Comparison of ENCODE assay signal across 1 cellular context in the genomic region with DNA sequence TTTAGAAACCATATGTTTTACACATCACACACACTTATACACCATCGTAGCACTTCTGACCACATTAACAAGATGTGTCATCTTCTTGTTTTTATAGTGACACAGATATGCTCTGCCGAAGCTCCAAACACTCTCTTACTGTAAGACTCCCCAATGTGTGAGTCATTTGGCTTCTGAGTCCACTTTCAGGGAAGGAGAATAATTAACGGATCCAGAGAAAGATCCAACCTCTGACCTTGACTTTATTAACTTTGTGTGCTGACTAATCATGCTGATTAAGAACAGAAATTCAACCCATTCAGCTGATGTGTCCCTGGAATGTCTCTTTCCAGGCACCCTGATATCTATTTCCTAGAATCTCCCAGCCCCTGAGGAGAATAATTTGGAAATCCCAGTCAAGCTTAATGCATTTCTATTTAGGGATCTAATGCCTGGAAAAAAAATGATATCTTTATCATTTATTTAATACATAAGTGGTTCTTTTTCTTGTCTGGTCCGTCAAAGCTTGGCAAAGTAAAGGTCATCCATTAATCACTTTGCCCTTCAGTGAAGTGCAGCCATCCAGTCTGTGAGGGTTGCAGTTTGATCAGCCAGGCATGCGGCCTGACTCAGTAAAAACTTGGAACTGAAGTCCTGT.
TF ChIP-seq lines count a peak whose summit lies in the region.

No MANE protein-coding gene starts in this region.

TF ChIP-seq in WTC11, 78 proteins besides CTCF, POLR2A, EP300 and RAD21 (continued from another document):
- TF ChIP-seq, protein P1, sequence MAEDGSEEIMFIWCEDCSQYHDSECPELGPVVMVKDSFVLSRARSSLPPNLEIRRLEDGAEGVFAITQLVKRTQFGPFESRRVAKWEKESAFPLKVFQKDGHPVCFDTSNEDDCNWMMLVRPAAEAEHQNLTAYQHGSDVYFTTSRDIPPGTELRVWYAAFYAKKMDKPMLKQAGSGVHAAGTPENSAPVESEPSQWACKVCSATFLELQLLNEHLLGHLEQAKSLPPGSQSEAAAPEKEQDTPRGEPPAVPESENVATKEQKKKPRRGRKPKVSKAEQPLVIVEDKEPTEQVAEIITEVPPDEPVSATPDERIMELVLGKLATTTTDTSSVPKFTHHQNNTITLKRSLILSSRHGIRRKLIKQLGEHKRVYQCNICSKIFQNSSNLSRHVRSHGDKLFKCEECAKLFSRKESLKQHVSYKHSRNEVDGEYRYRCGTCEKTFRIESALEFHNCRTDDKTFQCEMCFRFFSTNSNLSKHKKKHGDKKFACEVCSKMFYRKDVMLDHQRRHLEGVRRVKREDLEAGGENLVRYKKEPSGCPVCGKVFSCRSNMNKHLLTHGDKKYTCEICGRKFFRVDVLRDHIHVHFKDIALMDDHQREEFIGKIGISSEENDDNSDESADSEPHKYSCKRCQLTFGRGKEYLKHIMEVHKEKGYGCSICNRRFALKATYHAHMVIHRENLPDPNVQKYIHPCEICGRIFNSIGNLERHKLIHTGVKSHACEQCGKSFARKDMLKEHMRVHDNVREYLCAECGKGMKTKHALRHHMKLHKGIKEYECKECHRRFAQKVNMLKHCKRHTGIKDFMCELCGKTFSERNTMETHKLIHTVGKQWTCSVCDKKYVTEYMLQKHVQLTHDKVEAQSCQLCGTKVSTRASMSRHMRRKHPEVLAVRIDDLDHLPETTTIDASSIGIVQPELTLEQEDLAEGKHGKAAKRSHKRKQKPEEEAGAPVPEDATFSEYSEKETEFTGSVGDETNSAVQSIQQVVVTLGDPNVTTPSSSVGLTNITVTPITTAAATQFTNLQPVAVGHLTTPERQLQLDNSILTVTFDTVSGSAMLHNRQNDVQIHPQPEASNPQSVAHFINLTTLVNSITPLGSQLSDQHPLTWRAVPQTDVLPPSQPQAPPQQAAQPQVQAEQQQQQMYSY (CRISPR knock-in tag; IDR thresholded peaks at IDR 0.05): no peak
- TF ChIP-seq TP53 (CRISPR knock-in tag; IDR thresholded peaks at IDR 0.05) (no peak), GRHL2 (CRISPR knock-in tag; IDR thresholded peaks at IDR 0.05; ENCODE audit: insufficient replicate concordance, severe bottlenecking) (no peak), SMAD4 (CRISPR knock-in tag; IDR thresholded peaks at IDR 0.05) (no peak)
- TF ChIP-seq, protein P2, sequence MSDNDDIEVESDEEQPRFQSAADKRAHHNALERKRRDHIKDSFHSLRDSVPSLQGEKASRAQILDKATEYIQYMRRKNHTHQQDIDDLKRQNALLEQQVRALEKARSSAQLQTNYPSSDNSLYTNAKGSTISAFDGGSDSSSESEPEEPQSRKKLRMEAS (CRISPR knock-in tag; IDR thresholded peaks at IDR 0.05): no peak
TF ChIP-seq in WTC11: peak in this region for 0.
